Comparison of ENCODE assay signal across 8 cellular contexts in the genomic region with DNA sequence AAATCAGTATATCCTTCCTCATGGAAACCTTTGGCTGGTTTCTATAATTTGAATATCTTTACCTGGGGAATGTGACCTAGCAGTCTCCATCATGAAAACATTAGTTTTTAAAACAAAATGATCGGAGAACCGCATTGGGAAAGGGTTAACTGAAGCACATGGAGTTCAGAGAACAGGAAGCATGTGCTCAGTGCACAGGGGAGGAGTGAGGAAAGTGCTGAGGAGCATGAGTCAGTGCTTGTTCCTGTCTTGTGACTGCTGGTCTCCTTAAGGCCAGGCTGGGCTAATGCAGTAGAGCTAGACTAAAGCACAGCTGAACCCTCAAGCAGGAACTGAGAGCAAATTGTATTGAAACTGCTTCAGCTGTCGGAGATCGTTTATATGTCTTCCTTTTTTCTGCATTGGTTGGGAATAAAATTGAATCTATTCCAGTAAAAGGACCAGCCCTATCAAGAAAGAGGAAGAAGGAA. TPM values are rescaled to one million over a fixed set of nuclear protein-coding genes. Genes with fewer than 3 reads are reported as not detected.
A peak's percentile ranks its signal among the peaks of the same experiment; 100 is the strongest.
DNase-seq lines count a peak whose midpoint lies in the region; FAIRE-seq and TF ChIP-seq lines count a peak whose summit lies in the region.

No MANE protein-coding gene starts in this region.

- peak; percentile 100 for FAIRE-seq in GM12891 (lab: Jason Lieb, UNC)

- no peak for TF ChIP-seq CTCF in HFFc6 (IDR thresholded peaks at IDR 0.05)
- TF ChIP-seq CTCF in NB4 (IDR thresholded peaks at IDR 0.05; ENCODE audit: low read depth, low read length), result no peak
- no peak for TF ChIP-seq CTCF in Caco-2 (IDR thresholded peaks at IDR 0.05; ENCODE audit: insufficient read depth in 1 of 2, low read depth in 1 of 2, low read length in 1 of 2, severe bottlenecking in 1 of 2, unreplicated experiment in 1 of 2)

- H3K36me3 ChIP-seq in Caco-2 (ENCODE audit: control insufficient read depth, insufficient read depth, low read length), result no peaks in the 10 kb centered on the region

- no TSS peak for BruUV-seq in Caco-2 (replicated peaks; lab: Mats Ljungman, UMichigan)

- H3K9me3 ChIP-seq in Caco-2, result no peaks in the 10 kb centered on the region

- CTCF ChIA-PET in Caco-2 (lab: Charles Lee), result no interaction called here

- peaks cover 57% of the 10 kb centered on the region for H3K4me1 Mint-ChIP-seq in HFFc6 (ENCODE audit: low read depth)
- H3K4me1 Mint-ChIP-seq in Caco-2 (ENCODE audit: low read depth, unreplicated experiment), result no peaks in the 10 kb centered on the region

- no peaks in the 10 kb centered on the region for H3K4me1 ChIP-seq in Caco-2

- TF ChIP-seq POLR2A in GM12891 (IDR thresholded peaks at IDR 0.05; ENCODE audit: low read depth, low read length) (peak; percentile 85), NB4 (IDR thresholded peaks at IDR 0.05; ENCODE audit: extremely low read depth, insufficient read length) (no peak)

- H3K27ac Mint-ChIP-seq in HFFc6 (peak overlapping the region; percentile 94), Caco-2 (ENCODE audit: unreplicated experiment) (no peak overlapping the region)

- peak overlapping the region; percentile 77 for H3K4me3 Mint-ChIP-seq in HFFc6
- no peak overlapping the region for H3K4me3 Mint-ChIP-seq in Caco-2 (ENCODE audit: unreplicated experiment)

- intact Hi-C loops in Caco-2 (cut with micrococcal nuclease; ENCODE audit: unreplicated experiment), result no loop called here

- H3K27me3 Mint-ChIP-seq in HFFc6 (ENCODE audit: insufficient read depth) (no peaks in the 10 kb centered on the region), Caco-2 (ENCODE audit: insufficient read depth, unreplicated experiment) (peaks cover 3% of the 10 kb centered on the region)

- H3K4me3 ChIP-seq in NB4 (ENCODE audit: low read depth, low read length) (peak overlapping the region; percentile 62), Caco-2 (ENCODE audit: low read depth, low read length) (no peak overlapping the region)

- peak; percentile 21 for DNase-seq in GM12891 (ENCODE audit: insufficient read length, low spot score)
- DNase-seq in HFFc6, result peak; percentile 76
- DNase-seq in NB4 (ENCODE audit: low read depth), result peak; percentile 96
- peak; percentile 42 for DNase-seq in activated T-cell treated with anti-CD3 and anti-CD28 coated beads for 1 hour (ENCODE audit: low read depth)
- DNase-seq in fibroblast of peridontal ligament (ENCODE audit: extremely low read depth), result peak; percentile 80
- DNase-seq in pulmonary artery endothelial cell (ENCODE audit: low read depth, low spot score), result peak; percentile 92
- DNase-seq in Caco-2, result no peak
- no peak for DNase-seq in NCI-H1048 (lab: John Stamatoyannopoulos, UW)

- no peaks in the 10 kb centered on the region for H3K27me3 ChIP-seq in Caco-2 (replicated peaks; ENCODE audit: control insufficient read depth, insufficient read depth, low read length)

- H3K36me3 Mint-ChIP-seq in HFFc6 (ENCODE audit: low read depth) (peaks cover 66% of the 10 kb centered on the region), Caco-2 (ENCODE audit: insufficient read depth, unreplicated experiment) (no peaks in the 10 kb centered on the region)

- H3K9me3 Mint-ChIP-seq in HFFc6 (no peaks in the 10 kb centered on the region), Caco-2 (ENCODE audit: unreplicated experiment) (no peaks in the 10 kb centered on the region)

- POLR2A ChIA-PET in Caco-2 (lab: Charles Lee), result no interaction called here

TF ChIP-seq in GM12891, 5 proteins besides CTCF, POLR2A, EP300 and RAD21:
- TF ChIP-seq POLR2AphosphoS5 (IDR thresholded peaks at IDR 0.05; ENCODE audit: low read depth, low read length), result peak; percentile 86
- TF ChIP-seq PAX5 (IDR thresholded peaks at IDR 0.05; ENCODE audit: insufficient read depth, low read length, severe bottlenecking), result no peak
- no peak for TF ChIP-seq POU2F2 (IDR thresholded peaks at IDR 0.05; ENCODE audit: low read depth, low read length)
- TF ChIP-seq TAF1 (IDR thresholded peaks at IDR 0.05; ENCODE audit: low read depth, low read length), result peak; percentile 64; the same call in 1 of the 2 replicates
- TF ChIP-seq SPI1 (IDR thresholded peaks at IDR 0.05; ENCODE audit: low read depth, low read length), result peak; percentile 84
TF ChIP-seq in GM12891: peak in this region for 3.

RNA-seq across cellular contexts. Expression of a gene that starts 5.8 kb away (rescaled TPM):
- polyA plus RNA-seq in GM12891 (2012; ENCODE audit: low read depth, missing spikeins), result 164 TPM
- 10 to 100 TPM; 50.5 to 70.7 (median 67.3) TPM for total RNA-seq in HFFc6 (2021; fragmentation: NEBNext Ultra II Directional; extraction: Animal tissue kit (Norgen Biotek cat#: 25700))
- total RNA-seq in pulmonary artery endothelial cell (117 and 121 TPM in 2 replicates), Caco-2 (2022) (0.19 TPM in 1 of 2 replicates, not detected in the other)

Comparison
In these comparisons a context has a peak if more than half of its experiments do, and no peak if none do; other contexts are left out.
1. DNase-seq: peak in GM12891 (single experiment), HFFc6 (single experiment), NB4 (single experiment), activated T-cell treated with anti-CD3 and anti-CD28 coated beads for 1 hour (single experiment), fibroblast of peridontal ligament (single experiment) and pulmonary artery endothelial cell (single experiment); none in Caco-2 (0 of 2) and NCI-H1048 (single experiment).
2. RNA of a gene that starts 5.8 kb away (total RNA-seq): 117 to 121 TPM in pulmonary artery endothelial cell and 50.5 to 70.7 TPM in HFFc6; 0.19 TPM in Caco-2; every median in the first group is over 10 times any median in the second.